Comparison of ENCODE assay signal across 8 cellular contexts in the genomic region with DNA sequence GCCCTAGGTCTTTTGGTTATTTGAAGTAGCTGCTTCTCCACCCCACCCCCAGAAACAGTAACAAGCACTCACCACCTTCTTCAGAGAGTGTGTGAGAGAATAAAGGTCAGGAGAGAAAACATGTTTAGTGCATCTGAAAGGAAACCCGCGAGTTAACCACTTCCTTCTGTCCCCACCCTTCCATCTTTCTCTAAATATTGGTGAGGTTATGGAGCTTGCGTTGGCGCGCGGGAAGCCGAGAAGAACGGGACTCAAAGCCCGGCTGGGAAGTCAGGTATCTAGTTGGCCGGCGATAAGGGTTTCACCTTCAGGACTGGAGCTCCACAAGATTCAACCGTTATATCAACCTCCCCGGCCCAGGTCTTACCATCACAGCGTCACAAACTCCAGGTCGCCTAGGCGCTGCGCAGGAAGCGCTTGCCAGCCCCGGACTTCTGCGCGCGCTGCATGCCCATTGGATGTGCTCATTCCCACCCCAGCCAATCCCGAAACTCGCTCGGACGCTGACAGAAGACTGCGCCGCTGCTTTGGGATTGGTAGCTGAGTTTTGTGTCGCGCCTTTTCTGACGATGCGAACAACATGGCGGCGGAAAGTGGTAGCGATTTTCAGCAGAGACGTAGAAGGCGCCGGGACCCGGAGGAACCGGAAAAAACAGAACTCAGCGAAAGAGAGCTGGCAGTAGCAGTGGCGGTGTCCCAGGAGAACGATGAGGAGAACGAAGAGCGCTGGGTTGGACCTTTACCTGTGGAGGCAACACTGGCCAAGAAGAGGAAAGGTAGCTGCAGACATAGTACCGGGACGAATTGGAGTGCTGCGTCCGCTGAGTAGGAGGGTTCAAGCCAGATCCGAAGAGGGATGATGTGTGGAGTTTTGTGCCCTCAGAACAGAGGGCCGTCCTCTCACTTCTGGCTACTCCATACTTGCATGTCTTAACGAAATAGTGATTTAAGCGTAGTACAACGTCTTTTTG. TPM values are rescaled to one million over a fixed set of nuclear protein-coding genes. Genes with fewer than 3 reads are reported as not detected.
DNase-seq lines count a peak whose midpoint lies in the region; ATAC-seq and TF ChIP-seq lines count a peak whose summit lies in the region.

A gene with protein sequence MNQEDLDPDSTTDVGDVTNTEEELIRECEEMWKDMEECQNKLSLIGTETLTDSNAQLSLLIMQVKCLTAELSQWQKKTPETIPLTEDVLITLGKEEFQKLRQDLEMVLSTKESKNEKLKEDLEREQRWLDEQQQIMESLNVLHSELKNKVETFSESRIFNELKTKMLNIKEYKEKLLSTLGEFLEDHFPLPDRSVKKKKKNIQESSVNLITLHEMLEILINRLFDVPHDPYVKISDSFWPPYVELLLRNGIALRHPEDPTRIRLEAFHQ (minus strand): TSS at position 438 of the 971 bp plus-strand sequence. CDS start 8,261 bp downstream, outside the sequence.
A gene (plus strand): TSS at position 566 of the 971 bp plus-strand sequence. CDS start 15 bp downstream, at position 581.

- peaks cover 9% of the 10 kb centered on the region for H3F3A ChIP-seq in SK-N-SH (replicated peaks; ENCODE audit: insufficient read depth)

- peak; percentile 87 for DNase-seq in GM04504 (ENCODE audit: low read depth)
- peak; percentile 91 for DNase-seq in NCI-H1048 (lab: John Stamatoyannopoulos, UW)
- DNase-seq in SK-N-SH: peak; percentile 89
- peak; percentile 95 for DNase-seq in activated naive CD4-positive, alpha-beta T cell treated with anti-CD3 and anti-CD28 coated beads, Interleukin-2, amount 50 U/mL, for 16 hours
- DNase-seq in globus pallidus (ENCODE audit: low spot score): peak; percentile 91
- peak; percentile 27 to 96 (median 90) for DNase-seq in nucleus accumbens (lab: John Stamatoyannopoulos, UW)

- no peaks in the 10 kb centered on the region for H4K20me1 ChIP-seq in SK-N-SH (ENCODE audit: insufficient read depth)

- H3K27ac ChIP-seq in SK-N-SH (ENCODE audit: low read depth in 2 of 2, low read length in 1 of 2) (peak within 1 kb of the TSS; percentile 90 to 97), temporal lobe (ENCODE audit: low read depth, low read length) (peak within 1 kb of the TSS; percentile 75)

- H3K27me3 ChIP-seq in SK-N-SH (ENCODE audit: insufficient read depth): no peaks in the 10 kb centered on the region

- no peak for TF ChIP-seq EP300 in SK-N-SH (IDR thresholded peaks at IDR 0.05; ENCODE audit: borderline replicate concordance in 1 of 2, low read depth in 1 of 2, low read length in 1 of 2)

- H3K79me2 ChIP-seq in SK-N-SH (ENCODE audit: insufficient read depth): peaks cover 87% of the 10 kb centered on the region

- peak within 1 kb of the TSS; percentile 97 for H2AFZ ChIP-seq in SK-N-SH (ENCODE audit: low read depth)

- 1% methylated on average over 48 of the region's 54 CpGs for WGBS in SK-N-SH (ENCODE audit: low lambda C conversion rate)

- TF ChIP-seq RAD21 in SK-N-SH (IDR thresholded peaks at IDR 0.05; ENCODE audit: low read length): no peak

- no peaks in the 10 kb centered on the region for H3K9me3 ChIP-seq in SK-N-SH

- peak within 1 kb of the TSS; percentile 82 for H3K9ac ChIP-seq in SK-N-SH

- no peak for TF ChIP-seq CTCF in SK-N-SH (IDR thresholded peaks at IDR 0.05)

- no peaks in the 10 kb centered on the region for H3K9me2 ChIP-seq in SK-N-SH

- H3K4me1 ChIP-seq in SK-N-SH (ENCODE audit: control insufficient read depth in 1 of 2, insufficient read depth in 2 of 2, low read depth in 1 of 2, low read length in 1 of 2): peaks cover 0 to 10% of the 10 kb centered on the region in 2 experiments; a peak in 1 of 4 replicates

- peaks cover 9 to 26% of the 10 kb centered on the region in 2 experiments for H3K36me3 ChIP-seq in SK-N-SH (replicated peaks in 1 of 2; ENCODE audit: control insufficient read depth in 1 of 2, insufficient read depth in 2 of 2, low read length in 1 of 2)

- POLR2A ChIA-PET in SK-N-SH (lab: Yijun Ruan, JAX): interaction anchor here (0.5 to 1.3 kb wide), 4 partner anchors 9 to 1429 kb away, joined by 3 to 7 read pairs (median 4); no protein-coding TSS in a partner anchor

- H3K4me3 ChIP-seq in SK-N-SH (ENCODE audit: low read depth in 2 of 2, low read length in 1 of 2): peak within 1 kb of the TSS; percentile 94 to 97

- peak; percentile 99 for ATAC-seq in HG02571 (IDR thresholded peaks at IDR 0.05; ENCODE audit: unreplicated experiment)

- CTCF ChIA-PET in SK-N-SH (lab: Yijun Ruan, JAX): interaction anchor here (0.9 kb wide), 1 partner anchor 9 kb away, joined by 3 read pairs; no protein-coding TSS in a partner anchor

- H3K4me2 ChIP-seq in SK-N-SH: peak within 1 kb of the TSS; percentile 78

TF ChIP-seq in SK-N-SH, 30 proteins besides CTCF, POLR2A, EP300 and RAD21 (continues in another document):
- TF ChIP-seq EZH2phosphoT487 (IDR thresholded peaks at IDR 0.05; ENCODE audit: borderline replicate concordance, low read depth) (no peak), SIN3A (IDR thresholded peaks at IDR 0.05; ENCODE audit: borderline replicate concordance, low read depth, low read length) (peak; percentile 81), POLR2AphosphoS5 (IDR thresholded peaks at IDR 0.05; ENCODE audit: low read depth, low read length) (peak; percentile 86), NFIC (IDR thresholded peaks at IDR 0.05; ENCODE audit: borderline replicate concordance) (no peak), FOSL2 (IDR thresholded peaks at IDR 0.05; ENCODE audit: borderline replicate concordance, low read depth) (no peak), NRF1 (IDR thresholded peaks at IDR 0.05; ENCODE audit: low read depth, low read length) (peak; percentile 65), CHD2 (IDR thresholded peaks at IDR 0.05; ENCODE audit: low read length, partially characterized antibody) (peak; percentile 57), YY1 (IDR thresholded peaks at IDR 0.05; ENCODE audit: low read depth) (peak; percentile 97), RCOR1 (IDR thresholded peaks at IDR 0.05; ENCODE audit: low read length) (no peak), MXI1 (IDR thresholded peaks at IDR 0.05; ENCODE audit: low read depth, low read length) (peak; percentile 92), TAF1 (IDR thresholded peaks at IDR 0.05; ENCODE audit: borderline replicate concordance, low read depth, low read length) (peak; percentile 86), RFX5 (IDR thresholded peaks at IDR 0.05; ENCODE audit: low read length) (peak; percentile 74)
- TF ChIP-seq, protein P1, sequence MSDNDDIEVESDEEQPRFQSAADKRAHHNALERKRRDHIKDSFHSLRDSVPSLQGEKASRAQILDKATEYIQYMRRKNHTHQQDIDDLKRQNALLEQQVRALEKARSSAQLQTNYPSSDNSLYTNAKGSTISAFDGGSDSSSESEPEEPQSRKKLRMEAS (IDR thresholded peaks at IDR 0.05; ENCODE audit: low read depth): 0 out of 2 replicates have a peak, but pooled peaks have one; percentile 46
- TF ChIP-seq, protein P2, sequence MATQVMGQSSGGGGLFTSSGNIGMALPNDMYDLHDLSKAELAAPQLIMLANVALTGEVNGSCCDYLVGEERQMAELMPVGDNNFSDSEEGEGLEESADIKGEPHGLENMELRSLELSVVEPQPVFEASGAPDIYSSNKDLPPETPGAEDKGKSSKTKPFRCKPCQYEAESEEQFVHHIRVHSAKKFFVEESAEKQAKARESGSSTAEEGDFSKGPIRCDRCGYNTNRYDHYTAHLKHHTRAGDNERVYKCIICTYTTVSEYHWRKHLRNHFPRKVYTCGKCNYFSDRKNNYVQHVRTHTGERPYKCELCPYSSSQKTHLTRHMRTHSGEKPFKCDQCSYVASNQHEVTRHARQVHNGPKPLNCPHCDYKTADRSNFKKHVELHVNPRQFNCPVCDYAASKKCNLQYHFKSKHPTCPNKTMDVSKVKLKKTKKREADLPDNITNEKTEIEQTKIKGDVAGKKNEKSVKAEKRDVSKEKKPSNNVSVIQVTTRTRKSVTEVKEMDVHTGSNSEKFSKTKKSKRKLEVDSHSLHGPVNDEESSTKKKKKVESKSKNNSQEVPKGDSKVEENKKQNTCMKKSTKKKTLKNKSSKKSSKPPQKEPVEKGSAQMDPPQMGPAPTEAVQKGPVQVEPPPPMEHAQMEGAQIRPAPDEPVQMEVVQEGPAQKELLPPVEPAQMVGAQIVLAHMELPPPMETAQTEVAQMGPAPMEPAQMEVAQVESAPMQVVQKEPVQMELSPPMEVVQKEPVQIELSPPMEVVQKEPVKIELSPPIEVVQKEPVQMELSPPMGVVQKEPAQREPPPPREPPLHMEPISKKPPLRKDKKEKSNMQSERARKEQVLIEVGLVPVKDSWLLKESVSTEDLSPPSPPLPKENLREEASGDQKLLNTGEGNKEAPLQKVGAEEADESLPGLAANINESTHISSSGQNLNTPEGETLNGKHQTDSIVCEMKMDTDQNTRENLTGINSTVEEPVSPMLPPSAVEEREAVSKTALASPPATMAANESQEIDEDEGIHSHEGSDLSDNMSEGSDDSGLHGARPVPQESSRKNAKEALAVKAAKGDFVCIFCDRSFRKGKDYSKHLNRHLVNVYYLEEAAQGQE (IDR thresholded peaks at IDR 0.05; ENCODE audit: low read depth, low read length): peak; percentile 11; the same call in 1 of the 2 replicates
- TF ChIP-seq, protein P3, sequence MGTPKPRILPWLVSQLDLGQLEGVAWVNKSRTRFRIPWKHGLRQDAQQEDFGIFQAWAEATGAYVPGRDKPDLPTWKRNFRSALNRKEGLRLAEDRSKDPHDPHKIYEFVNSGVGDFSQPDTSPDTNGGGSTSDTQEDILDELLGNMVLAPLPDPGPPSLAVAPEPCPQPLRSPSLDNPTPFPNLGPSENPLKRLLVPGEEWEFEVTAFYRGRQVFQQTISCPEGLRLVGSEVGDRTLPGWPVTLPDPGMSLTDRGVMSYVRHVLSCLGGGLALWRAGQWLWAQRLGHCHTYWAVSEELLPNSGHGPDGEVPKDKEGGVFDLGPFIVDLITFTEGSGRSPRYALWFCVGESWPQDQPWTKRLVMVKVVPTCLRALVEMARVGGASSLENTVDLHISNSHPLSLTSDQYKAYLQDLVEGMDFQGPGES (IDR thresholded peaks at IDR 0.05; ENCODE audit: low read depth, low read length): peak; percentile 80

RNA-seq across cellular contexts. Expression of the first gene that starts in this region (rescaled TPM):
- 5.4 and 11.3 TPM in 2 replicates for polyA plus RNA-seq in SK-N-SH (2012; rRNA removed)
- polyA plus RNA-seq in SK-N-SH (2012; cell fraction: cytosol; rRNA removed): 8.1 and 12.5 TPM in 2 replicates
- polyA plus RNA-seq in SK-N-SH (2012; cell fraction: nucleus; rRNA removed): 5.2 and 14.8 TPM in 2 replicates
- 5.4 TPM for total RNA-seq in temporal lobe

RNA-seq across cellular contexts. Expression of the second gene that starts in this region (rescaled TPM):
- polyA plus RNA-seq in SK-N-SH (2012; rRNA removed): 6.0 and 6.9 TPM in 2 replicates
- 5.5 and 8.4 TPM in 2 replicates for polyA plus RNA-seq in SK-N-SH (2012; cell fraction: cytosol; rRNA removed)
- polyA plus RNA-seq in SK-N-SH (2012; cell fraction: nucleus; rRNA removed): 14.1 and 32.7 TPM in 2 replicates
- total RNA-seq in temporal lobe: 51.4 TPM

Comparison
In these comparisons a context has a peak if more than half of its experiments do, and no peak if none do; other contexts are left out.
1. Peak in every context shown above with its lines: DNase-seq, ATAC-seq, H3K4me3 ChIP-seq and H3K27ac ChIP-seq.